Comparison of ENCODE assay signal across 2 cellular contexts in genomic region chr14:104554608-104555401, GRCh38.
TF ChIP-seq lines count a peak whose summit lies in the region.

No MANE protein-coding gene starts in this region.

TF ChIP-seq in HepG2, 621 proteins besides CTCF, POLR2A, EP300 and RAD21:
- TF ChIP-seq MEF2D (CRISPR knock-in tag; IDR thresholded peaks at IDR 0.05) (no peak), ARNT (IDR thresholded peaks at IDR 0.05) (no peak), ZNF652 (CRISPR knock-in tag; IDR thresholded peaks at IDR 0.05; ENCODE audit: borderline replicate concordance, low read depth) (no peak), HES4 (CRISPR knock-in tag; IDR thresholded peaks at IDR 0.05; ENCODE audit: borderline replicate concordance) (no peak), ZNF430 (CRISPR knock-in tag; IDR thresholded peaks at IDR 0.05) (no peak), ZNF773 (CRISPR knock-in tag; IDR thresholded peaks at IDR 0.05; ENCODE audit: borderline replicate concordance) (no peak), ZMAT5 (CRISPR knock-in tag; IDR thresholded peaks at IDR 0.05; ENCODE audit: borderline replicate concordance, low read depth) (no peak), ZNF282 (IDR thresholded peaks at IDR 0.05; ENCODE audit: partially characterized antibody) (no peak), RFX1 (IDR thresholded peaks at IDR 0.05) (no peak), MTA3 (CRISPR knock-in tag; IDR thresholded peaks at IDR 0.05) (no peak), CEBPB (IDR thresholded peaks at IDR 0.05; ENCODE audit: borderline replicate concordance, low read depth, low read length) (no peak), BRCA1 (CRISPR knock-in tag; IDR thresholded peaks at IDR 0.05) (no peak), ZSCAN12 (CRISPR knock-in tag; IDR thresholded peaks at IDR 0.05) (no peak), ZMYM2 (CRISPR knock-in tag; IDR thresholded peaks at IDR 0.05) (no peak), U2AF1 (optimal IDR thresholded peaks at IDR 0.05; ENCODE audit: low read depth, low read length) (no peak), HOXA5 (CRISPR knock-in tag; IDR thresholded peaks at IDR 0.05) (no peak)
- TF ChIP-seq, protein P1, sequence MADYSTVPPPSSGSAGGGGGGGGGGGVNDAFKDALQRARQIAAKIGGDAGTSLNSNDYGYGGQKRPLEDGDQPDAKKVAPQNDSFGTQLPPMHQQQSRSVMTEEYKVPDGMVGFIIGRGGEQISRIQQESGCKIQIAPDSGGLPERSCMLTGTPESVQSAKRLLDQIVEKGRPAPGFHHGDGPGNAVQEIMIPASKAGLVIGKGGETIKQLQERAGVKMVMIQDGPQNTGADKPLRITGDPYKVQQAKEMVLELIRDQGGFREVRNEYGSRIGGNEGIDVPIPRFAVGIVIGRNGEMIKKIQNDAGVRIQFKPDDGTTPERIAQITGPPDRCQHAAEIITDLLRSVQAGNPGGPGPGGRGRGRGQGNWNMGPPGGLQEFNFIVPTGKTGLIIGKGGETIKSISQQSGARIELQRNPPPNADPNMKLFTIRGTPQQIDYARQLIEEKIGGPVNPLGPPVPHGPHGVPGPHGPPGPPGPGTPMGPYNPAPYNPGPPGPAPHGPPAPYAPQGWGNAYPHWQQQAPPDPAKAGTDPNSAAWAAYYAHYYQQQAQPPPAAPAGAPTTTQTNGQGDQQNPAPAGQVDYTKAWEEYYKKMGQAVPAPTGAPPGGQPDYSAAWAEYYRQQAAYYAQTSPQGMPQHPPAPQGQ (CRISPR knock-in tag; IDR thresholded peaks at IDR 0.05; ENCODE audit: borderline replicate concordance): no peak

TF ChIP-seq in H1, 55 proteins besides CTCF, POLR2A, EP300 and RAD21:
- TF ChIP-seq POU5F1 (IDR thresholded peaks at IDR 0.05; ENCODE audit: low read depth, low read length) (no peak), TCF12 (IDR thresholded peaks at IDR 0.05; ENCODE audit: low read depth, low read length) (no peak)
